Comparison of ENCODE assay signal across 1 cellular context in the genomic region with DNA sequence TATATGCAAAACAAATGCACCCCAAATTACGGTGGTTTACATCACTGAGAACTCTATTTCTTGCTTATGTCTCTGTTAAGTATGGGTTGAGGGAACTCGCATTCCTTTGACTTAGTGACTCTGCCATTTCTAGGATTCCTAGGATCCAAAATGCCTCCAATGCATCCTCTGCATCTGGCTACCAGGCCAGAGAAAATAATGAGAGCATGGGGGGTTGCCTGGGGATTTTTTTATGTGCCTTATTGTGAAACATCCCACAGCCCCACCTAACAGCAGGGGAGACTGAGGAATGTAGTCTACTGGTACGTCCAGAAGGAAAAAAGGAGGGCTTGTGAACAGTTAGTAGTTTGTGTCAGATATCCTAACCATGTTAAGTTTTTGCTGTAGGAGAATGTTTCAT.
TF ChIP-seq lines count a peak whose summit lies in the region.

No MANE protein-coding gene starts in this region.

TF ChIP-seq in A549, 52 proteins besides CTCF, POLR2A, EP300 and RAD21 (continued from another document):
- TF ChIP-seq, protein P1, sequence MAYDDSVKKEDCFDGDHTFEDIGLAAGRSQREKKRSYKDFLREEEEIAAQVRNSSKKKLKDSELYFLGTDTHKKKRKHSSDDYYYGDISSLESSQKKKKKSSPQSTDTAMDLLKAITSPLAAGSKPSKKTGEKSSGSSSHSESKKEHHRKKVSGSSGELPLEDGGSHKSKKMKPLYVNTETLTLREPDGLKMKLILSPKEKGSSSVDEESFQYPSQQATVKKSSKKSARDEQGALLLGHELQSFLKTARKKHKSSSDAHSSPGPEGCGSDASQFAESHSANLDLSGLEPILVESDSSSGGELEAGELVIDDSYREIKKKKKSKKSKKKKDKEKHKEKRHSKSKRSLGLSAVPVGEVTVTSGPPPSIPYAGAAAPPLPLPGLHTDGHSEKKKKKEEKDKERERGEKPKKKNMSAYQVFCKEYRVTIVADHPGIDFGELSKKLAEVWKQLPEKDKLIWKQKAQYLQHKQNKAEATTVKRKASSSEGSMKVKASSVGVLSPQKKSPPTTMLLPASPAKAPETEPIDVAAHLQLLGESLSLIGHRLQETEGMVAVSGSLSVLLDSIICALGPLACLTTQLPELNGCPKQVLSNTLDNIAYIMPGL (CRISPR knock-in tag; IDR thresholded peaks at IDR 0.05; ENCODE audit: borderline replicate concordance): no peak
- TF ChIP-seq TP53 (CRISPR knock-in tag; IDR thresholded peaks at IDR 0.05) (no peak), HEYL (CRISPR knock-in tag; IDR thresholded peaks at IDR 0.05) (no peak), GATA3 (IDR thresholded peaks at IDR 0.05; ENCODE audit: borderline replicate concordance) (no peak), KDM1A (IDR thresholded peaks at IDR 0.05; ENCODE audit: low read depth) (no peak), SMC3 (IDR thresholded peaks at IDR 0.05) (no peak), ZNF302 (CRISPR knock-in tag; IDR thresholded peaks at IDR 0.05) (no peak), FOXS1 (CRISPR knock-in tag; IDR thresholded peaks at IDR 0.05) (no peak), CHD2 (IDR thresholded peaks at IDR 0.05; ENCODE audit: low read length, partially characterized antibody) (no peak), KDM5A (IDR thresholded peaks at IDR 0.05) (no peak)
- TF ChIP-seq, protein P2, sequence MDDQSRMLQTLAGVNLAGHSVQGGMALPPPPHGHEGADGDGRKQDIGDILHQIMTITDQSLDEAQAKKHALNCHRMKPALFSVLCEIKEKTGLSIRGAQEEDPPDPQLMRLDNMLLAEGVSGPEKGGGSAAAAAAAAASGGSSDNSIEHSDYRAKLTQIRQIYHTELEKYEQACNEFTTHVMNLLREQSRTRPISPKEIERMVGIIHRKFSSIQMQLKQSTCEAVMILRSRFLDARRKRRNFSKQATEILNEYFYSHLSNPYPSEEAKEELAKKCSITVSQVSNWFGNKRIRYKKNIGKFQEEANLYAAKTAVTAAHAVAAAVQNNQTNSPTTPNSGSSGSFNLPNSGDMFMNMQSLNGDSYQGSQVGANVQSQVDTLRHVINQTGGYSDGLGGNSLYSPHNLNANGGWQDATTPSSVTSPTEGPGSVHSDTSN (IDR thresholded peaks at IDR 0.05): no peak
TF ChIP-seq in A549: peak in this region for 0.
